Comparison of ENCODE assay signal across 21 cellular contexts in genomic region chr4:71827811-71828210, GRCh38. TPM values are rescaled to one million over a fixed set of nuclear protein-coding genes. Genes with fewer than 3 reads are reported as not detected.
DNase-seq lines count a peak whose midpoint lies in the region; ATAC-seq and TF ChIP-seq lines count a peak whose summit lies in the region.
"Had no signal": no experiment of that assay in that cellular context is flagged by ENCODE, and none has a peak within 500 bp of the region (broad histone marks: within the 10 kb centered on the region; RNA-seq: fewer than 3 reads in every experiment).

No MANE protein-coding gene starts in this region.

- no peak overlapping the region for H3K18ac ChIP-seq in H9 (ENCODE audit: insufficient read length, low read depth, low read length)

- H3F3A ChIP-seq in neural progenitor cell (ENCODE audit: low read depth): no peaks in the 10 kb centered on the region

- H2BK5ac ChIP-seq in H9 (ENCODE audit: insufficient read length, low read length): no peak overlapping the region

- peaks cover 3% of the 10 kb centered on the region; the same call in 1 of the 2 replicates for H3K4me1 ChIP-seq in H9 (ENCODE audit: insufficient read depth, low read length)
- peaks cover 16% of the 10 kb centered on the region for H3K4me1 ChIP-seq in neural progenitor cell

- H3K27ac ChIP-seq in H9 (ENCODE audit: insufficient read length, low read depth, low read length) (peak overlapping the region; percentile 65), neural progenitor cell (no peak overlapping the region)
- H3K27ac ChIP-seq: SK-N-MC had no signal

- no peak overlapping the region for H3T11ph ChIP-seq in H9 (ENCODE audit: low read length)

- no peak overlapping the region for H3K4me3 ChIP-seq in neural progenitor cell
- H3K4me3 ChIP-seq: GM12878, K562, SK-N-MC had no signal

- TF ChIP-seq CTCF in H9 (conservative IDR thresholded peaks at IDR 0.05): no peak
- TF ChIP-seq CTCF in WTC11 (IDR thresholded peaks at IDR 0.05): no peak
- TF ChIP-seq CTCF in neural progenitor cell (IDR thresholded peaks at IDR 0.05): no peak

- WGBS in H9 (ENCODE audit: extremely low coverage, insufficient read length, low lambda C conversion rate): no CpG with 5 or more reads among the region's 4 CpGs

- H3K4me3 Mint-ChIP-seq in H9: peak overlapping the region in 1 of 2 experiments; percentile 59; a peak in 3 of 5 replicates
- H3K4me3 Mint-ChIP-seq in WTC11: peak overlapping the region; percentile 34
- no peak overlapping the region for H3K4me3 Mint-ChIP-seq in neural progenitor cell
- H3K4me3 Mint-ChIP-seq in stimulated activated effector memory CD8-positive, alpha-beta T cell treated with anti-CD3 and anti-CD28 coated beads, Interleukin-12 subunit alpha, Interleukin-12 subunit beta, amount 100 ng/mL, for 72 hours: no peak overlapping the region
- H3K4me3 Mint-ChIP-seq: CD4-positive, alpha-beta memory T cell; HFFc6 had no signal

- peak overlapping the region; percentile 90 to 99 (median 96) for H3K27ac Mint-ChIP-seq in H9
- H3K27ac Mint-ChIP-seq in WTC11: peak overlapping the region; percentile 99
- H3K27ac Mint-ChIP-seq in neural progenitor cell: no peak overlapping the region
- H3K27ac Mint-ChIP-seq in stimulated activated effector memory CD8-positive, alpha-beta T cell treated with anti-CD3 and anti-CD28 coated beads, Interleukin-12 subunit alpha, Interleukin-12 subunit beta, amount 100 ng/mL, for 72 hours: no peak overlapping the region
- H3K27ac Mint-ChIP-seq: CD4-positive, alpha-beta memory T cell; HFFc6 had no signal

- H4K5ac ChIP-seq in H9 (ENCODE audit: insufficient read length, low read depth, low read length): no peak overlapping the region

- no peaks in the 10 kb centered on the region for H3K27me3 ChIP-seq in H9 (ENCODE audit: insufficient read depth, low read length)
- no peaks in the 10 kb centered on the region for H3K27me3 ChIP-seq in neural progenitor cell

- no peak overlapping the region for H2BK120ac ChIP-seq in H9 (ENCODE audit: low read depth, low read length, poor library complexity, severe bottlenecking)

- H3K79me1 ChIP-seq in H9 (ENCODE audit: insufficient read depth, low read depth, low read length, poor library complexity, severe bottlenecking): no peaks in the 10 kb centered on the region

- H3K27me3 Mint-ChIP-seq in H9 (ENCODE audit: low read depth) (no peaks in the 10 kb centered on the region), WTC11 (ENCODE audit: low read depth) (no peaks in the 10 kb centered on the region), neural progenitor cell (ENCODE audit: insufficient read depth, low read depth) (peaks cover 3% of the 10 kb centered on the region)
- H3K27me3 Mint-ChIP-seq: CD4-positive, alpha-beta memory T cell had no signal

- CTCF ChIA-PET in WTC11 (lab: Charles Lee): no interaction called here

- POLR2A ChIA-PET in WTC11 (lab: Charles Lee): no interaction called here

- H3K79me2 ChIP-seq in H9 (ENCODE audit: insufficient read depth, low read length): no peaks in the 10 kb centered on the region
- H3K79me2 ChIP-seq in neural progenitor cell (ENCODE audit: low read depth): no peaks in the 10 kb centered on the region

- no peak overlapping the region for H2BK15ac ChIP-seq in H9 (ENCODE audit: low read depth, low read length)

- H3K4me1 Mint-ChIP-seq in H9: peaks cover 52 to 54% of the 10 kb centered on the region in 2 experiments
- peaks cover 68% of the 10 kb centered on the region for H3K4me1 Mint-ChIP-seq in WTC11
- no peaks in the 10 kb centered on the region for H3K4me1 Mint-ChIP-seq in neural progenitor cell
- no peaks in the 10 kb centered on the region for H3K4me1 Mint-ChIP-seq in stimulated activated effector memory CD8-positive, alpha-beta T cell treated with anti-CD3 and anti-CD28 coated beads, Interleukin-12 subunit alpha, Interleukin-12 subunit beta, amount 100 ng/mL, for 72 hours
- H3K4me1 Mint-ChIP-seq: CD4-positive, alpha-beta memory T cell had no signal

- no peak overlapping the region for H3K56ac ChIP-seq in H9 (ENCODE audit: insufficient read length, low read depth, low read length)

- H3K9me3 Mint-ChIP-seq in H9 (peaks cover 8 to 10% of the 10 kb centered on the region in 2 experiments; a peak in 4 of 5 replicates), WTC11 (peaks cover 17% of the 10 kb centered on the region), neural progenitor cell (no peaks in the 10 kb centered on the region)
- H3K9me3 Mint-ChIP-seq in stimulated activated effector memory CD8-positive, alpha-beta T cell treated with anti-CD3 and anti-CD28 coated beads, Interleukin-12 subunit alpha, Interleukin-12 subunit beta, amount 100 ng/mL, for 72 hours: peaks cover 5% of the 10 kb centered on the region
- H3K9me3 Mint-ChIP-seq: CD4-positive, alpha-beta memory T cell; HFFc6 had no signal

- H3K36me3 Mint-ChIP-seq in H9 (ENCODE audit: insufficient read depth in 1 of 3, low read depth in 3 of 3): peaks cover 11 to 19% (median 18%) of the 10 kb centered on the region in 3 experiments; a peak in 6 of 7 replicates
- peaks cover 20% of the 10 kb centered on the region for H3K36me3 Mint-ChIP-seq in WTC11
- no peaks in the 10 kb centered on the region for H3K36me3 Mint-ChIP-seq in neural progenitor cell
- no peaks in the 10 kb centered on the region for H3K36me3 Mint-ChIP-seq in stimulated activated effector memory CD8-positive, alpha-beta T cell treated with anti-CD3 and anti-CD28 coated beads, Interleukin-12 subunit alpha, Interleukin-12 subunit beta, amount 100 ng/mL, for 72 hours
- H3K36me3 Mint-ChIP-seq: CD4-positive, alpha-beta memory T cell had no signal

- ATAC-seq in WTC11 (peak; percentile 81), HG03442 (IDR thresholded peaks at IDR 0.05; ENCODE audit: unreplicated experiment) (no peak)
- no peak for ATAC-seq in stimulated activated effector memory CD8-positive, alpha-beta T cell treated with anti-CD3 and anti-CD28 coated beads, Interleukin-12 subunit alpha, Interleukin-12 subunit beta, amount 100 ng/mL, for 72 hours
- ATAC-seq: GM12878, K562 had no signal

- H3K36me3 ChIP-seq in neural progenitor cell: no peaks in the 10 kb centered on the region

- DNase-seq in H9 (peak; percentile 36), WTC11 (ENCODE audit: low spot score) (no peak), iPS DF 4.7 (ENCODE audit: extremely low read depth, low spot score) (peak; percentile 62), neural progenitor cell (ENCODE audit: low spot score) (no peak), amniotic stem cell (lab: John Stamatoyannopoulos, UW) (no peak), NCI-H146 treated with DMSO at 0.1 percent for 48 hours (lab: John Stamatoyannopoulos, UW; ENCODE audit: unreplicated experiment) (no peak)
- no peak for DNase-seq in stimulated activated effector memory CD8-positive, alpha-beta T cell treated with anti-CD3 and anti-CD28 coated beads, Interleukin-12 subunit alpha, Interleukin-12 subunit beta, amount 100 ng/mL, for 72 hours (ENCODE audit: low spot score in 2 of 2)
- DNase-seq: CD4-positive, alpha-beta memory T cell; HFFc6; NCI-H1092 treated with DMSO at 0.1 percent for 48 hours; NCI-H146; NCI-H2081 treated with DMSO at 0.1 percent for 48 hours; NCI-H510A; NCI-H774; SHP77 had no signal

- H3K9me3 ChIP-seq in H9 (ENCODE audit: control insufficient read depth, low read depth, low read length) (no peaks in the 10 kb centered on the region), neural progenitor cell (ENCODE audit: low read depth) (no peaks in the 10 kb centered on the region)

- peak overlapping the region; percentile 38 for H3K4me2 ChIP-seq in H9 (ENCODE audit: insufficient read depth, insufficient read length, low read length)
- peak overlapping the region; percentile 2 for H3K4me2 ChIP-seq in neural progenitor cell

- no peaks in the 10 kb centered on the region for H4K20me1 ChIP-seq in H9 (ENCODE audit: control insufficient read depth, insufficient read depth, insufficient read length)
- H4K20me1 ChIP-seq in neural progenitor cell (ENCODE audit: low read depth): no peaks in the 10 kb centered on the region

- no peak overlapping the region for H2BK12ac ChIP-seq in H9 (ENCODE audit: insufficient read length, low read depth, low read length)

- no peak overlapping the region for H4K8ac ChIP-seq in H9 (replicated peaks; ENCODE audit: insufficient read length, low read depth, low read length)

- H2AFZ ChIP-seq in H9 (ENCODE audit: low read length) (no peak overlapping the region), neural progenitor cell (replicated peaks) (no peak overlapping the region)

- no peak overlapping the region for H2AK5ac ChIP-seq in H9 (ENCODE audit: insufficient read length, low read length)

- no peak overlapping the region for H3K23ac ChIP-seq in H9 (ENCODE audit: insufficient read length, low read depth, low read length)

- H4K91ac ChIP-seq in H9 (ENCODE audit: insufficient read length, low read depth, low read length): no peak overlapping the region

- no peak overlapping the region for H2BK20ac ChIP-seq in H9 (ENCODE audit: low read depth, low read length, poor library complexity, severe bottlenecking)

- H3K9ac ChIP-seq in H9 (ENCODE audit: extremely low read depth, insufficient read length, low read length) (no peak overlapping the region), neural progenitor cell (no peak overlapping the region)

- H3K4ac ChIP-seq in H9 (ENCODE audit: low read depth, low read length): no peak overlapping the region

- H3K14ac ChIP-seq in H9 (ENCODE audit: insufficient read depth, low read length): no peak overlapping the region

- no peaks in the 10 kb centered on the region for H3K23me2 ChIP-seq in H9 (ENCODE audit: insufficient read length, low read depth, low read length, poor library complexity, severe bottlenecking)

TF ChIP-seq in WTC11, 78 proteins besides CTCF, POLR2A, EP300 and RAD21 (continues in another document):
- TF ChIP-seq SOX15 (CRISPR knock-in tag; IDR thresholded peaks at IDR 0.05) (no peak), ZNF671 (CRISPR knock-in tag; IDR thresholded peaks at IDR 0.05) (no peak), NFATC4 (CRISPR knock-in tag; IDR thresholded peaks at IDR 0.05) (no peak), E2F5 (CRISPR knock-in tag; IDR thresholded peaks at IDR 0.05) (no peak), MYBL2 (CRISPR knock-in tag; IDR thresholded peaks at IDR 0.05) (no peak)
- TF ChIP-seq, protein P1, sequence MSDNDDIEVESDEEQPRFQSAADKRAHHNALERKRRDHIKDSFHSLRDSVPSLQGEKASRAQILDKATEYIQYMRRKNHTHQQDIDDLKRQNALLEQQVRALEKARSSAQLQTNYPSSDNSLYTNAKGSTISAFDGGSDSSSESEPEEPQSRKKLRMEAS (CRISPR knock-in tag; IDR thresholded peaks at IDR 0.05): no peak

RNA-seq across cellular contexts. Expression of gene GC, which starts 43.9 kb away (rescaled TPM):
- total RNA-seq in H9 (2021) (0.15 TPM in 1 of 2 replicates, not detected in the other), WTC11 (2021) (0.76 to 1.9 TPM (median 1.7 TPM) in 3 replicates), neural progenitor cell (ENCODE audit: low replicate concordance) (not detected in 2 replicates)
- total RNA-seq: CD4-positive, alpha-beta memory T cell; H4; HFFc6; RPMI7951 had no signal

Comparison
In these comparisons a context has a peak if more than half of its experiments do, and no peak if none do; other contexts are left out.
1. DNase-seq: peak in H9 (single experiment) and iPS DF 4.7 (single experiment); none in WTC11 (single experiment), neural progenitor cell (single experiment), amniotic stem cell (single experiment), NCI-H146 treated with DMSO at 0.1 percent for 48 hours (single experiment) and stimulated activated effector memory CD8-positive, alpha-beta T cell treated with anti-CD3 and anti-CD28 coated beads, Interleukin-12 subunit alpha, Interleukin-12 subunit beta, amount 100 ng/mL, for 72 hours (0 of 2).
2. H3K27ac Mint-ChIP-seq: peak in H9 (3 of 3) and WTC11 (single experiment); none in neural progenitor cell (single experiment) and stimulated activated effector memory CD8-positive, alpha-beta T cell treated with anti-CD3 and anti-CD28 coated beads, Interleukin-12 subunit alpha, Interleukin-12 subunit beta, amount 100 ng/mL, for 72 hours (single experiment).